ENCODE assay signal across 1 cellular context in the genomic region with DNA sequence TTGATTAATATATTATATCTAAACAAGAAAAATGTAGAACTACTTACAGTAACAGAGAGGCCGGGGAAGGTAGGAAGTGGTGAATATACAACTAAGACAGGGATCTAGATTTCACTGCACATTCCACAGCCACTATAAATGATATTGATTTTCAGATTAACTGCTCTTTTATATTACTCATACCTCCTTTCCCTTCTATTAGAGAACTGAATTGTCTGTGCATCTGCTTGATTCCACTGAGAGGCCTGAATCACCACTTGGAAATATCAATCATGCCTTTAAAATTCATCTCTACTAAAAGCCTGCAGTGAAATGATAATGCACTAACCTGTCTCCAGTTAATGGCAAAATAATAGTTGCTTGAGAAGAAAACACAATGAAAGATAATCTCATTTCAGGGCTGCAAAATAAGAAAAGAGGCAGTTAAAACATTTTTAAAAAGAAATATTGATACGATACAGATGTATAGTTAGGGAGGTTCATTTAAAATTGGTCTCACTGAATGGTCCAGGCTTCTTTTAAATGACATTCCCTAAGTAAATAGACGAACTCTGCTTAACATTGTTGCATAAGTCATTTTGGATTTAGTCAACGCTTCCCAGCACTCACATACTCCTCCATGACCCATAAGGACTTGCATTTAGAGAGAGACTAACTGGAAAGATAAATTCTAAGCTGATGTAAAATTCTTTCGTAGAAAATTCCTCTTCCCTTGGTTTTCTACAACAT.
A peak's percentile ranks its signal among the peaks of the same experiment; 100 is the strongest.
TF ChIP-seq lines count a peak whose summit lies in the region.

No MANE protein-coding gene starts in this region.

TF ChIP-seq in K562, 482 proteins besides CTCF, POLR2A, EP300 and RAD21 (continued from another document):
- TF ChIP-seq MEF2A (IDR thresholded peaks at IDR 0.05; ENCODE audit: control insufficient read depth, low read depth, low read length): no peak
- TF ChIP-seq HEY1 (CRISPR knock-in tag; IDR thresholded peaks at IDR 0.05; ENCODE audit: borderline replicate concordance): no peak
- peak; percentile 36 for TF ChIP-seq CBFA2T3 (IDR thresholded peaks at IDR 0.05)
- no peak for TF ChIP-seq FOXK2 (conservative IDR thresholded peaks at IDR 0.05 in 1 of 2, IDR thresholded peaks at IDR 0.05 in 1 of 2; ENCODE audit: low read depth in 2 of 2)
- no peak for TF ChIP-seq REST (CRISPR knock-in tag; IDR thresholded peaks at IDR 0.05; ENCODE audit: low read depth)
- TF ChIP-seq, protein P1, sequence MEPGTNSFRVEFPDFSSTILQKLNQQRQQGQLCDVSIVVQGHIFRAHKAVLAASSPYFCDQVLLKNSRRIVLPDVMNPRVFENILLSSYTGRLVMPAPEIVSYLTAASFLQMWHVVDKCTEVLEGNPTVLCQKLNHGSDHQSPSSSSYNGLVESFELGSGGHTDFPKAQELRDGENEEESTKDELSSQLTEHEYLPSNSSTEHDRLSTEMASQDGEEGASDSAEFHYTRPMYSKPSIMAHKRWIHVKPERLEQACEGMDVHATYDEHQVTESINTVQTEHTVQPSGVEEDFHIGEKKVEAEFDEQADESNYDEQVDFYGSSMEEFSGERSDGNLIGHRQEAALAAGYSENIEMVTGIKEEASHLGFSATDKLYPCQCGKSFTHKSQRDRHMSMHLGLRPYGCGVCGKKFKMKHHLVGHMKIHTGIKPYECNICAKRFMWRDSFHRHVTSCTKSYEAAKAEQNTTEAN (CRISPR knock-in tag; IDR thresholded peaks at IDR 0.05): no peak
- TF ChIP-seq HOMEZ (CRISPR knock-in tag; IDR thresholded peaks at IDR 0.05): no peak
- no peak for TF ChIP-seq ZZZ3 (IDR thresholded peaks at IDR 0.05)
- no peak for TF ChIP-seq PKNOX1 (IDR thresholded peaks at IDR 0.05)
- TF ChIP-seq POLR2H (tag; IDR thresholded peaks at IDR 0.05; ENCODE audit: low read depth): peak; percentile 28; the same call in 1 of the 2 replicates
- TF ChIP-seq ZC3H11A (IDR thresholded peaks at IDR 0.05; ENCODE audit: low read depth, low read length): no peak
- no peak for TF ChIP-seq ZSCAN29 (IDR thresholded peaks at IDR 0.05)
- no peak for TF ChIP-seq TRIM25 (IDR thresholded peaks at IDR 0.05; ENCODE audit: borderline replicate concordance)
- no peak for TF ChIP-seq HOXB6 (CRISPR knock-in tag; IDR thresholded peaks at IDR 0.05; ENCODE audit: borderline replicate concordance)
- TF ChIP-seq HBP1 (CRISPR knock-in tag; IDR thresholded peaks at IDR 0.05): no peak
